Comparison of ENCODE assay signal across 22 cellular contexts in genomic region chr5:77418162-77418561, GRCh38.
"Had no signal": no experiment of that assay in that cellular context is flagged by ENCODE, and none has a peak within 500 bp of the region (broad histone marks: within the 10 kb centered on the region; RNA-seq: fewer than 3 reads in every experiment).

No MANE protein-coding gene starts in this region.

- H3K27me3 ChIP-seq: body of pancreas, gastrocnemius medialis, neural progenitor cell, suprapubic skin had no signal

- H3K9me3 ChIP-seq: body of pancreas, gastrocnemius medialis, SK-N-SH, suprapubic skin had no signal

- H3K36me3 Mint-ChIP-seq: naive B cell, neural progenitor cell had no signal

- H3K9ac ChIP-seq: neural progenitor cell, SK-N-SH had no signal

- H3K4me3 ChIP-seq: body of pancreas, gastrocnemius medialis, heart left ventricle, neural progenitor cell, smooth muscle cell, suprapubic skin had no signal

- H3K36me3 ChIP-seq: gastrocnemius medialis, heart left ventricle, neural progenitor cell, suprapubic skin had no signal

- H3K27ac Mint-ChIP-seq: activated T-helper 17 cell treated with anti-CD3 and anti-CD28 coated beads, Interleukin-2, amount 50 U/mL, for 72 hours; endodermal cell; neural progenitor cell had no signal

- H3K9me3 Mint-ChIP-seq: activated T-helper 17 cell treated with anti-CD3 and anti-CD28 coated beads, Interleukin-2, amount 50 U/mL, for 72 hours; central memory CD8-positive, alpha-beta T cell; endodermal cell; neural progenitor cell had no signal

- H3K4me2 ChIP-seq: neural progenitor cell, SK-N-SH, smooth muscle cell had no signal

- DNase-seq: activated CD4-positive, alpha-beta T cell treated with anti-CD3 and anti-CD28 coated beads for 1 hour; activated CD4-positive, alpha-beta T cell treated with anti-CD3 and anti-CD28 coated beads, Interleukin-2, amount 50 U/mL, for 48 hours; activated naive CD4-positive, alpha-beta T cell treated with Interleukin-2 at 50 U/mL for 16 hours; body of pancreas; endodermal cell; erythroblast; gastrocnemius medialis; heart left ventricle; naive B cell; posterior cingulate gyrus; right cardiac atrium; SK-N-SH; stimulated activated naive CD8-positive, alpha-beta T cell treated with anti-CD3 and anti-CD28 coated beads, Interleukin-15, Interleukin-2, amounts not matched to agents 100 U/mL and 50 U/mL, for 24 hours; T-helper 1 cell; T1000 had no signal

- H3K27ac ChIP-seq: body of pancreas, gastrocnemius medialis, heart left ventricle, neural progenitor cell, suprapubic skin, VCaP had no signal

- H3K4me1 Mint-ChIP-seq: activated T-helper 17 cell treated with anti-CD3 and anti-CD28 coated beads, Interleukin-2, amount 50 U/mL, for 72 hours; central memory CD8-positive, alpha-beta T cell; endodermal cell; naive B cell; neural progenitor cell had no signal

- ATAC-seq: activated T-helper 17 cell treated with anti-CD3 and anti-CD28 coated beads, Interleukin-2, amount 50 U/mL, for 72 hours; body of pancreas; gastrocnemius medialis; stimulated activated naive CD8-positive, alpha-beta T cell treated with anti-CD3 and anti-CD28 coated beads, Interleukin-15, Interleukin-2, amounts not matched to agents 100 U/mL and 50 U/mL, for 24 hours had no signal

- H3K4me1 ChIP-seq: body of pancreas, gastrocnemius medialis, neural progenitor cell, suprapubic skin had no signal

- H3K4me3 Mint-ChIP-seq: activated T-helper 17 cell treated with anti-CD3 and anti-CD28 coated beads, Interleukin-2, amount 50 U/mL, for 72 hours; central memory CD8-positive, alpha-beta T cell; endodermal cell; naive B cell; neural progenitor cell had no signal

- FAIRE-seq: islet of Langerhans had no signal

- H3K9me2 ChIP-seq: SK-N-SH had no signal

- H2AFZ ChIP-seq: neural progenitor cell had no signal
